Comparison of ENCODE assay signal across 22 cellular contexts in the genomic region with DNA sequence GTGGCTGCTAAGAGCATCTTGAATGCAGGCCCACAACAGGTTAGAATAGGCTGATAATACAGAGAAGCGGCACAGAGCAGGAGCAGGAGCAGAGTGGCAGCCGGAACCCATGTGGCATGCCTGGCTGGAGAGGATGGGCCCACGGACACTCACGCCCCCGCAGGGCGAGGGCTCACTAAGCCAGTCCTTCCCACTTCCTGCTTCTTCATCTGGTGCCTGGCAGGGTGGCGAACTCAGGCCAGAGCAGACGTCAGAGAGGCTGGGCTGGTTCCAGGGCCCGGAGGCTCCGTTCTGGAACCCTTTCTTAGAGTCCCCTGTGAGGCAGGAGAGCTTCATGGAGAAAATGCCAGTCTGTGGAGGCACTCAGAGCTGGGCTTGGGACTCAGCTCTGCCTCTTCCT.
DNase-seq lines count a peak whose midpoint lies in the region; ATAC-seq, FAIRE-seq and TF ChIP-seq lines count a peak whose summit lies in the region.
"Had no signal": no experiment of that assay in that cellular context is flagged by ENCODE, and none has a peak within 500 bp of the region (broad histone marks: within the 10 kb centered on the region; RNA-seq: fewer than 3 reads in every experiment).

No MANE protein-coding gene starts in this region.

- H3K14ac ChIP-seq in neuronal stem cell (ENCODE audit: low read length): no peak overlapping the region

- H3K9ac ChIP-seq in neuronal stem cell (ENCODE audit: low read depth, low read length, poor library complexity): no peak overlapping the region
- H3K9ac ChIP-seq: SK-N-SH had no signal

- TF ChIP-seq CTCF in AG10803 (conservative IDR thresholded peaks at IDR 0.05; ENCODE audit: low read length): no peak

- no peak overlapping the region for H2AFZ ChIP-seq in neuronal stem cell (ENCODE audit: low read length)

- H3K27me3 ChIP-seq in neuronal stem cell (ENCODE audit: control insufficient read depth in 3 of 3, insufficient read depth in 3 of 3, low read depth in 1 of 3, low read length in 3 of 3): no peaks in the 10 kb centered on the region

- TF ChIP-seq POLR2A in GM12891 (IDR thresholded peaks at IDR 0.05; ENCODE audit: low read depth, low read length): no peak

- no peaks in the 10 kb centered on the region for H3K36me3 ChIP-seq in neuronal stem cell (replicated peaks in 1 of 2; ENCODE audit: control insufficient read depth in 2 of 2, insufficient read depth in 2 of 2, low read length in 2 of 2)

- no peak overlapping the region for H2BK12ac ChIP-seq in neuronal stem cell (ENCODE audit: low read length)

- H3K4me2 ChIP-seq in neuronal stem cell (ENCODE audit: insufficient read depth, low read length, poor library complexity, severe bottlenecking): no peak overlapping the region
- H3K4me2 ChIP-seq: SK-N-SH had no signal

- H3K18ac ChIP-seq in neuronal stem cell (ENCODE audit: low read length): no peak overlapping the region

- peak overlapping the region; percentile 35 for H2BK120ac ChIP-seq in neuronal stem cell (ENCODE audit: low read depth, low read length)

- no peak overlapping the region for H2BK5ac ChIP-seq in neuronal stem cell (ENCODE audit: low read length)

- no CpG with 5 or more reads among the region's 10 CpGs for WGBS in neuronal stem cell (ENCODE audit: extremely low coverage in 2 of 2, insufficient read length in 2 of 2, insufficient replicate concordance in 1 of 2), 2 donors

- no peak overlapping the region for H2BK15ac ChIP-seq in neuronal stem cell (ENCODE audit: low read length)

- H3K4ac ChIP-seq in neuronal stem cell (ENCODE audit: low read length): no peak overlapping the region

- peak; percentile 24 for DNase-seq in AG10803 (ENCODE audit: low read depth)
- peak; percentile 36 for DNase-seq in M059J (ENCODE audit: low read depth)
- peak; percentile 87 for DNase-seq in cerebellum (ENCODE audit: low spot score)
- DNase-seq in neuronal stem cell (ENCODE audit: low spot score): no peak
- DNase-seq in NCI-H146 (lab: John Stamatoyannopoulos, UW): no peak
- no peak for DNase-seq in GM12891 (ENCODE audit: insufficient read length, low spot score)
- DNase-seq: 8988T; DMS79; H7; Kasumi-1; NCI-H1092; NCI-H1436 treated with DMSO at 0.1 percent for 48 hours; NCI-H2029; NCI-H2227 treated with DMSO at 0.1 percent for 48 hours; NCI-H510A treated with DMSO at 0.1 percent for 48 hours; NCI-H774; NK-92 treated with Interleukin-12 subunit alpha and Interleukin-12 subunit beta, amount 100 ng/mL, for 24 hours; SIG-M5; SK-N-SH had no signal

- no peak overlapping the region for H3K23ac ChIP-seq in neuronal stem cell (ENCODE audit: low read depth, low read length, poor library complexity)

- H3K4me3 ChIP-seq in AG10803 (ENCODE audit: low read length) (no peak overlapping the region), neuronal stem cell (ENCODE audit: low read length in 2 of 2) (peak overlapping the region in 1 of 2 donors; percentile 55)

- no peaks in the 10 kb centered on the region for H3K4me1 ChIP-seq in neuronal stem cell (ENCODE audit: control insufficient read depth in 2 of 2, insufficient read depth in 1 of 2, low read depth in 1 of 2, low read length in 2 of 2)

- H2AK5ac ChIP-seq in neuronal stem cell (ENCODE audit: low read depth, low read length): no peak overlapping the region

- H3K9me3 ChIP-seq in neuronal stem cell (replicated peaks in 1 of 2; ENCODE audit: control insufficient read depth in 2 of 2, insufficient read depth in 1 of 2, low read depth in 1 of 2, low read length in 2 of 2): peaks cover 0 to 1% of the 10 kb centered on the region in 2 donors
- H3K9me3 ChIP-seq: SK-N-SH had no signal

- no peak for FAIRE-seq in GM12891 (lab: Jason Lieb, UNC)
- FAIRE-seq: GM18507 had no signal

- H4K8ac ChIP-seq in neuronal stem cell (ENCODE audit: low read depth, low read length): no peak overlapping the region

- H4K91ac ChIP-seq in neuronal stem cell (ENCODE audit: low read depth, low read length, poor library complexity): no peak overlapping the region

- ATAC-seq in GM21737 (IDR thresholded peaks at IDR 0.05; ENCODE audit: unreplicated experiment): no peak
- ATAC-seq in HG03108 (IDR thresholded peaks at IDR 0.05; ENCODE audit: unreplicated experiment): no peak

- H3K79me1 ChIP-seq in neuronal stem cell (ENCODE audit: low read depth, low read length): no peaks in the 10 kb centered on the region

- H3K27ac ChIP-seq in neuronal stem cell (replicated peaks; ENCODE audit: low read length): no peak overlapping the region

TF ChIP-seq in GM12891, 5 proteins besides CTCF, POLR2A, EP300 and RAD21:
- TF ChIP-seq SPI1 (IDR thresholded peaks at IDR 0.05; ENCODE audit: low read depth, low read length) (no peak), PAX5 (IDR thresholded peaks at IDR 0.05; ENCODE audit: insufficient read depth, low read length, severe bottlenecking) (no peak), POLR2AphosphoS5 (IDR thresholded peaks at IDR 0.05; ENCODE audit: low read depth, low read length) (no peak), POU2F2 (IDR thresholded peaks at IDR 0.05; ENCODE audit: low read depth, low read length) (no peak), TAF1 (IDR thresholded peaks at IDR 0.05; ENCODE audit: low read depth, low read length) (no peak)
TF ChIP-seq in GM12891: peak in this region for 0.

Comparison
In these comparisons a context has a peak if more than half of its experiments do, and no peak if none do; other contexts are left out.
1. DNase-seq: peak in AG10803 (single experiment), M059J (single experiment) and cerebellum (single experiment); none in neuronal stem cell (single experiment), NCI-H146 (single experiment) and GM12891 (single experiment).